ENCODE assay signal across 1 cellular context in the genomic region with DNA sequence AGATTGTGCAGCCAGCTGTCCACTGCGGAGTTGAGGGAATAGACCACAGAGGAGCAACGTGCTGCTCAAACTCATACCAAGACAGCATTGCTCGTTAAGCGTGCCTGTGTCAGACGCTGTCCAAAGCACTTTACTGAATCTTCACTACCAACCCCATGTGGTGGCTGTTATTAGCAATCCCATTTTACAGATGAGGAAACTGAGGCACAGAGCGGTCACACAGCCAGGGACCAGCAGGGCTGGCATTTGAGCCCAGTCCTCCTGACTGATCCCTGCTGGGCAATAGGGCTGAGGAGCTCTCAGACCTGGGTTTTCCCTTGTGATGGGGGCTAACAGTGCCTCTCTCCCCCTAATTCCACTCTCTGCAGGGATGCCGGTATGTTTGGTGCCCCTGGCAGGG.
TF ChIP-seq lines count a peak whose summit lies in the region.

No MANE protein-coding gene starts in this region.

TF ChIP-seq in GM23338, 12 proteins besides CTCF, POLR2A, EP300 and RAD21:
- TF ChIP-seq, protein P1, sequence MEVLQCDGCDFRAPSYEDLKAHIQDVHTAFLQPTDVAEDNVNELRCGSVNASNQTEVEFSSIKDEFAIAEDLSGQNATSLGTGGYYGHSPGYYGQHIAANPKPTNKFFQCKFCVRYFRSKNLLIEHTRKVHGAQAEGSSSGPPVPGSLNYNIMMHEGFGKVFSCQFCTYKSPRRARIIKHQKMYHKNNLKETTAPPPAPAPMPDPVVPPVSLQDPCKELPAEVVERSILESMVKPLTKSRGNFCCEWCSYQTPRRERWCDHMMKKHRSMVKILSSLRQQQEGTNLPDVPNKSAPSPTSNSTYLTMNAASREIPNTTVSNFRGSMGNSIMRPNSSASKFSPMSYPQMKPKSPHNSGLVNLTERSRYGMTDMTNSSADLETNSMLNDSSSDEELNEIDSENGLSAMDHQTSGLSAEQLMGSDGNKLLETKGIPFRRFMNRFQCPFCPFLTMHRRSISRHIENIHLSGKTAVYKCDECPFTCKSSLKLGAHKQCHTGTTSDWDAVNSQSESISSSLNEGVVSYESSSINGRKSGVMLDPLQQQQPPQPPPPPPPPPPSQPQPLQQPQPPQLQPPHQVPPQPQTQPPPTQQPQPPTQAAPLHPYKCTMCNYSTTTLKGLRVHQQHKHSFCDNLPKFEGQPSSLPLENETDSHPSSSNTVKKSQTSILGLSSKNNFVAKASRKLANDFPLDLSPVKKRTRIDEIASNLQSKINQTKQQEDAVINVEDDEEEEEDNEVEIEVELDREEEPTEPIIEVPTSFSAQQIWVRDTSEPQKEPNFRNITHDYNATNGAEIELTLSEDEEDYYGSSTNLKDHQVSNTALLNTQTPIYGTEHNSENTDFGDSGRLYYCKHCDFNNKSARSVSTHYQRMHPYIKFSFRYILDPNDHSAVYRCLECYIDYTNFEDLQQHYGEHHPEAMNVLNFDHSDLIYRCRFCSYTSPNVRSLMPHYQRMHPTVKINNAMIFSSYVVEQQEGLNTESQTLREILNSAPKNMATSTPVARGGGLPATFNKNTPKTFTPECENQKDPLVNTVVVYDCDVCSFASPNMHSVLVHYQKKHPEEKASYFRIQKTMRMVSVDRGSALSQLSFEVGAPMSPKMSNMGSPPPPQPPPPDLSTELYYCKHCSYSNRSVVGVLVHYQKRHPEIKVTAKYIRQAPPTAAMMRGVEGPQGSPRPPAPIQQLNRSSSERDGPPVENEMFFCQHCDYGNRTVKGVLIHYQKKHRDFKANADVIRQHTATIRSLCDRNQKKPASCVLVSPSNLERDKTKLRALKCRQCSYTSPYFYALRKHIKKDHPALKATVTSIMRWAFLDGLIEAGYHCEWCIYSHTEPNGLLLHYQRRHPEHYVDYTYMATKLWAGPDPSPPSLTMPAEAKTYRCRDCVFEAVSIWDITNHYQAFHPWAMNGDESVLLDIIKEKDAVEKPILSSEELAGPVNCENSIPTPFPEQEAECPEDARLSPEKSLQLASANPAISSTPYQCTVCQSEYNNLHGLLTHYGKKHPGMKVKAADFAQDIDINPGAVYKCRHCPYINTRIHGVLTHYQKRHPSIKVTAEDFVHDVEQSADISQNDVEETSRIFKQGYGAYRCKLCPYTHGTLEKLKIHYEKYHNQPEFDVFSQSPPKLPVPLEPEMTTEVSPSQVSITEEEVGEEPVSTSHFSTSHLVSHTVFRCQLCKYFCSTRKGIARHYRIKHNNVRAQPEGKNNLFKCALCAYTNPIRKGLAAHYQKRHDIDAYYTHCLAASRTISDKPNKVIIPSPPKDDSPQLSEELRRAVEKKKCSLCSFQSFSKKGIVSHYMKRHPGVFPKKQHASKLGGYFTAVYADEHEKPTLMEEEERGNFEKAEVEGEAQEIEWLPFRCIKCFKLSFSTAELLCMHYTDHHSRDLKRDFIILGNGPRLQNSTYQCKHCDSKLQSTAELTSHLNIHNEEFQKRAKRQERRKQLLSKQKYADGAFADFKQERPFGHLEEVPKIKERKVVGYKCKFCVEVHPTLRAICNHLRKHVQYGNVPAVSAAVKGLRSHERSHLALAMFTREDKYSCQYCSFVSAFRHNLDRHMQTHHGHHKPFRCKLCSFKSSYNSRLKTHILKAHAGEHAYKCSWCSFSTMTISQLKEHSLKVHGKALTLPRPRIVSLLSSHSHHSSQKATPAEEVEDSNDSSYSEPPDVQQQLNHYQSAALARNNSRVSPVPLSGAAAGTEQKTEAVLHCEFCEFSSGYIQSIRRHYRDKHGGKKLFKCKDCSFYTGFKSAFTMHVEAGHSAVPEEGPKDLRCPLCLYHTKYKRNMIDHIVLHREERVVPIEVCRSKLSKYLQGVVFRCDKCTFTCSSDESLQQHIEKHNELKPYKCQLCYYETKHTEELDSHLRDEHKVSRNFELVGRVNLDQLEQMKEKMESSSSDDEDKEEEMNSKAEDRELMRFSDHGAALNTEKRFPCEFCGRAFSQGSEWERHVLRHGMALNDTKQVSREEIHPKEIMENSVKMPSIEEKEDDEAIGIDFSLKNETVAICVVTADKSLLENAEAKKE (CRISPR knock-in tag; IDR thresholded peaks at IDR 0.05): no peak
- no peak for TF ChIP-seq ZNF331 (CRISPR knock-in tag; IDR thresholded peaks at IDR 0.05; ENCODE audit: low read depth)
- no peak for TF ChIP-seq CREB1 (CRISPR knock-in tag; IDR thresholded peaks at IDR 0.05; ENCODE audit: low read depth)
- TF ChIP-seq EZH2 (IDR thresholded peaks at IDR 0.05; ENCODE audit: low read depth, unreplicated experiment): no peak
- no peak for TF ChIP-seq EZH2phosphoT487 (IDR thresholded peaks at IDR 0.05; ENCODE audit: unreplicated experiment)
- no peak for TF ChIP-seq JUNB (IDR thresholded peaks at IDR 0.05; ENCODE audit: unreplicated experiment)
- no peak for TF ChIP-seq STAT1 (IDR thresholded peaks at IDR 0.05; ENCODE audit: unreplicated experiment)
- no peak for TF ChIP-seq POLR2AphosphoS5 (IDR thresholded peaks at IDR 0.05; ENCODE audit: low read depth)
- TF ChIP-seq ZNF114 (CRISPR knock-in tag; IDR thresholded peaks at IDR 0.05): no peak
